ENCODE assay signal across 14 cellular contexts in the genomic region with DNA sequence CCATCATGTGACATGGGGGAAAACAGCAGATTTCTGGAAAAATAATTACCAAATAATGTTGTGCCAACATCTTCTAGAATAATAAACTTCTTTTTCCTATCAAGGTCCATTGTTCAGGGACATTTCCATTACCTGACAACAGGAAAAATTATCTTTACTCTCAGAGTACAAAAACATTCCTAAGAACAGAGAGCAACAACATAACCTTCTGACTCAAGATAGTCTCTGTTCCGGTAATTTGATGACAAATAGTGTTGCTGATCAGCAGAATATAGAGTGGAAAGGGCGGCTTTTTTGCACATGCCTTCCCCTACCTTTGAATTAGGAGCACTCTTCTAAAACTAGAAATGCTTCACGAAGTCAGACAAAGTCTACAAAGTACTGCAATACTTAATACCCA. TPM values are rescaled to one million over a fixed set of nuclear protein-coding genes. Genes with fewer than 3 reads are reported as not detected.
DNase-seq lines count a peak whose midpoint lies in the region; ATAC-seq, FAIRE-seq and TF ChIP-seq lines count a peak whose summit lies in the region.
"Had no signal": no experiment of that assay in that cellular context is flagged by ENCODE, and none has a peak within 500 bp of the region (broad histone marks: within the 10 kb centered on the region; RNA-seq: fewer than 3 reads in every experiment).

No MANE protein-coding gene starts in this region.

- peaks cover 74% of the 10 kb centered on the region for H3K4me1 Mint-ChIP-seq in activated naive CD4-positive, alpha-beta T cell treated with anti-CD3 and anti-CD28 coated beads, Interleukin-2, amount 50 U/mL, for 24 hours
- H3K4me1 Mint-ChIP-seq in activated CD8-positive, alpha-beta T cell treated with anti-CD3 and anti-CD28 coated beads for 36 hours (ENCODE audit: low read depth) = peaks cover 72% of the 10 kb centered on the region
- H3K4me1 Mint-ChIP-seq in stimulated activated naive CD8-positive, alpha-beta T cell treated with anti-CD3 and anti-CD28 coated beads, Interleukin-15, Interleukin-2, amounts not matched to agents 100 ng/mL and 50 ng/mL, for 24 hours (ENCODE audit: low read depth) = peaks cover 81% of the 10 kb centered on the region

- CTCF ChIA-PET in activated CD8-positive, alpha-beta T cell treated with anti-CD3 and anti-CD28 coated beads for 36 hours (lab: Charles Lee) = interaction anchor here (1.0 to 1.4 kb wide), 2 partner anchors 9 to 13 kb away, joined by 3 to 4 read pairs; no protein-coding TSS in a partner anchor

- no peak for TF ChIP-seq CTCF in activated CD8-positive, alpha-beta T cell treated with anti-CD3 and anti-CD28 coated beads for 36 hours (IDR thresholded peaks at IDR 0.05)
- TF ChIP-seq CTCF in fibroblast of the aortic adventitia (IDR thresholded peaks at IDR 0.05; ENCODE audit: insufficient read depth, low read length) = no peak

- peak; percentile 12 for ATAC-seq in activated CD8-positive, alpha-beta T cell treated with anti-CD3 and anti-CD28 coated beads for 36 hours
- no peak for ATAC-seq in HG02870 (IDR thresholded peaks at IDR 0.05; ENCODE audit: unreplicated experiment)

- no peaks in the 10 kb centered on the region for H3K9me3 Mint-ChIP-seq in activated naive CD4-positive, alpha-beta T cell treated with anti-CD3 and anti-CD28 coated beads, Interleukin-2, amount 50 U/mL, for 24 hours
- H3K9me3 Mint-ChIP-seq in activated CD8-positive, alpha-beta T cell treated with anti-CD3 and anti-CD28 coated beads for 36 hours = no peaks in the 10 kb centered on the region
- H3K9me3 Mint-ChIP-seq in stimulated activated naive CD8-positive, alpha-beta T cell treated with anti-CD3 and anti-CD28 coated beads, Interleukin-15, Interleukin-2, amounts not matched to agents 100 ng/mL and 50 ng/mL, for 24 hours = no peaks in the 10 kb centered on the region

- no peak for DNase-seq in activated naive CD4-positive, alpha-beta T cell (lab: John Stamatoyannopoulos, UW)
- DNase-seq in activated CD8-positive, alpha-beta T cell treated with anti-CD3 and anti-CD28 coated beads for 36 hours = no peak
- DNase-seq in fibroblast of the aortic adventitia (ENCODE audit: low read depth) (peak; percentile 22), urothelium cell line (ENCODE audit: low spot score) (no peak), occipital lobe (lab: John Stamatoyannopoulos, UW) (no peak)
- DNase-seq: DND-41, hypothalamus, mammary epithelial cell, NCI-H2171 treated with DMSO at 0.1 percent for 48 hours, posterior cingulate gyrus had no signal

- intact Hi-C loops in activated CD8-positive, alpha-beta T cell treated with anti-CD3 and anti-CD28 coated beads for 36 hours (cut with micrococcal nuclease) = no loop called here

- H3K4me3 ChIP-seq in fibroblast of the aortic adventitia (ENCODE audit: low read depth, low read length) = no peak overlapping the region

- peaks cover 3% of the 10 kb centered on the region for H3K36me3 Mint-ChIP-seq in activated naive CD4-positive, alpha-beta T cell treated with anti-CD3 and anti-CD28 coated beads, Interleukin-2, amount 50 U/mL, for 24 hours
- H3K36me3 Mint-ChIP-seq in activated CD8-positive, alpha-beta T cell treated with anti-CD3 and anti-CD28 coated beads for 36 hours (ENCODE audit: low read depth) = peaks cover 5% of the 10 kb centered on the region
- peaks cover 5% of the 10 kb centered on the region for H3K36me3 Mint-ChIP-seq in stimulated activated naive CD8-positive, alpha-beta T cell treated with anti-CD3 and anti-CD28 coated beads, Interleukin-15, Interleukin-2, amounts not matched to agents 100 ng/mL and 50 ng/mL, for 24 hours (ENCODE audit: low read depth)

- FAIRE-seq in urothelium cell line (lab: Jason Lieb, UNC) = no peak

- peak overlapping the region; percentile 70 for H3K4me3 Mint-ChIP-seq in activated naive CD4-positive, alpha-beta T cell treated with anti-CD3 and anti-CD28 coated beads, Interleukin-2, amount 50 U/mL, for 24 hours
- H3K4me3 Mint-ChIP-seq in activated CD8-positive, alpha-beta T cell treated with anti-CD3 and anti-CD28 coated beads for 36 hours = no peak overlapping the region
- peak overlapping the region; percentile 23 for H3K4me3 Mint-ChIP-seq in stimulated activated naive CD8-positive, alpha-beta T cell treated with anti-CD3 and anti-CD28 coated beads, Interleukin-15, Interleukin-2, amounts not matched to agents 100 ng/mL and 50 ng/mL, for 24 hours
- H3K4me3 Mint-ChIP-seq: brain had no signal

- H3K27me3 Mint-ChIP-seq in activated naive CD4-positive, alpha-beta T cell treated with anti-CD3 and anti-CD28 coated beads, Interleukin-2, amount 50 U/mL, for 24 hours = no peaks in the 10 kb centered on the region
- no peaks in the 10 kb centered on the region for H3K27me3 Mint-ChIP-seq in activated CD8-positive, alpha-beta T cell treated with anti-CD3 and anti-CD28 coated beads for 36 hours
- H3K27me3 Mint-ChIP-seq in stimulated activated naive CD8-positive, alpha-beta T cell treated with anti-CD3 and anti-CD28 coated beads, Interleukin-15, Interleukin-2, amounts not matched to agents 100 ng/mL and 50 ng/mL, for 24 hours = no peaks in the 10 kb centered on the region
- H3K27me3 Mint-ChIP-seq: brain had no signal

- H3K27ac Mint-ChIP-seq in activated naive CD4-positive, alpha-beta T cell treated with anti-CD3 and anti-CD28 coated beads, Interleukin-2, amount 50 U/mL, for 24 hours = peak overlapping the region; percentile 98
- H3K27ac Mint-ChIP-seq in activated CD8-positive, alpha-beta T cell treated with anti-CD3 and anti-CD28 coated beads for 36 hours = peak overlapping the region; percentile 69
- peak overlapping the region; percentile 93 for H3K27ac Mint-ChIP-seq in stimulated activated naive CD8-positive, alpha-beta T cell treated with anti-CD3 and anti-CD28 coated beads, Interleukin-15, Interleukin-2, amounts not matched to agents 100 ng/mL and 50 ng/mL, for 24 hours
- H3K27ac Mint-ChIP-seq: brain had no signal

- POLR2A ChIA-PET in activated CD8-positive, alpha-beta T cell treated with anti-CD3 and anti-CD28 coated beads for 36 hours (lab: Charles Lee) = interaction anchor here (0.9 to 2.4 kb wide), 5 partner anchors 9 to 27 kb away, joined by 3 to 8 read pairs (median 5); no protein-coding TSS in a partner anchor

RNA-seq across cellular contexts. Expression of a gene that starts 20.1 kb away (rescaled TPM):
- total RNA-seq in activated CD8-positive, alpha-beta T cell treated with anti-CD3 and anti-CD28 coated beads for 36 hours = 10 to 100 TPM; 95.1 to 96.0 TPM
- total RNA-seq in fibroblast of the aortic adventitia (ENCODE audit: low replicate concordance) (7.8 and 13.8 TPM in 2 replicates), occipital lobe (82.2 TPM)
